ENCODE assay signal across 19 cellular contexts in genomic region chr9:26243722-26244121, GRCh38.
A peak's percentile ranks its signal among the peaks of the same experiment; 100 is the strongest.
DNase-seq lines count a peak whose midpoint lies in the region; ATAC-seq, FAIRE-seq and TF ChIP-seq lines count a peak whose summit lies in the region.
"Had no signal": no experiment of that assay in that cellular context is flagged by ENCODE, and none has a peak within 500 bp of the region (broad histone marks: within the 10 kb centered on the region; RNA-seq: fewer than 3 reads in every experiment).

No MANE protein-coding gene starts in this region.

- no peak for TF ChIP-seq CTCF in A549 (IDR thresholded peaks at IDR 0.05)

- no peak overlapping the region for H3K4me3 ChIP-seq in A549

- no peak for FAIRE-seq in A549 (lab: Jason Lieb, UNC)
- FAIRE-seq: A204.1, G401.6, small intestine had no signal

- CTCF ChIA-PET in A549 (lab: Yijun Ruan, JAX), result no interaction called here
- CTCF ChIA-PET in activated CD4-positive, alpha-beta memory T cell treated with anti-CD3 and anti-CD28 coated beads, Interleukin-2, amount 10 ng/mL, durations not matched to agents 7 days and 5 days (lab: Charles Lee), result no interaction called here

- ATAC-seq in A549 (peak in 1 of 2 experiments; percentile 73; a peak in 3 of 6 replicates), GM18519 (IDR thresholded peaks at IDR 0.05; ENCODE audit: low FRiP score, unreplicated experiment) (no peak)
- ATAC-seq: activated CD4-positive, alpha-beta T cell treated with anti-CD3 and anti-CD28 coated beads for 36 hours; Right ventricle myocardium inferior had no signal

- peak; percentile 39 to 64; a peak in 3 of 5 replicates for TF ChIP-seq EP300 in A549 (IDR thresholded peaks at IDR 0.05)

- H3K4me2 ChIP-seq in A549, result peak overlapping the region; percentile 45

- no peaks in the 10 kb centered on the region for H3K27me3 Mint-ChIP-seq in activated CD4-positive, alpha-beta memory T cell treated with anti-CD3 and anti-CD28 coated beads, Interleukin-2, amount 10 ng/mL, durations not matched to agents 7 days and 5 days
- H3K27me3 Mint-ChIP-seq: activated CD4-positive, alpha-beta T cell treated with anti-CD3 and anti-CD28 coated beads for 36 hours had no signal

- no peaks in the 10 kb centered on the region for H3K4me1 Mint-ChIP-seq in activated CD4-positive, alpha-beta memory T cell treated with anti-CD3 and anti-CD28 coated beads, Interleukin-2, amount 10 ng/mL, durations not matched to agents 7 days and 5 days
- H3K4me1 Mint-ChIP-seq: activated CD4-positive, alpha-beta T cell treated with anti-CD3 and anti-CD28 coated beads for 36 hours; endodermal cell had no signal

- peaks cover 12% of the 10 kb centered on the region; the same call in 1 of the 3 replicates for H3K9me3 ChIP-seq in A549

- H3K27ac ChIP-seq in A549, result peak overlapping the region; percentile 58 to 83; a peak in 5 of 6 replicates

- peak in 1 of 2 experiments; percentile 20; a peak in 1 of 5 replicates for TF ChIP-seq RAD21 in A549 (conservative IDR thresholded peaks at IDR 0.05 in 1 of 2, IDR thresholded peaks at IDR 0.05 in 1 of 2)

- H3K4me3 Mint-ChIP-seq in activated CD4-positive, alpha-beta memory T cell treated with anti-CD3 and anti-CD28 coated beads, Interleukin-2, amount 10 ng/mL, durations not matched to agents 7 days and 5 days, result no peak overlapping the region
- H3K4me3 Mint-ChIP-seq: activated CD4-positive, alpha-beta T cell treated with anti-CD3 and anti-CD28 coated beads for 36 hours; endodermal cell had no signal

- POLR2A ChIA-PET in A549 (lab: Yijun Ruan, JAX), result no interaction called here
- POLR2A ChIA-PET in activated CD4-positive, alpha-beta memory T cell treated with anti-CD3 and anti-CD28 coated beads, Interleukin-2, amount 10 ng/mL, durations not matched to agents 7 days and 5 days (lab: Charles Lee), result no interaction called here

- no peak for TF ChIP-seq POLR2A in A549 (IDR thresholded peaks at IDR 0.05; ENCODE audit: low read length)

- no peak overlapping the region for H3K27ac Mint-ChIP-seq in activated CD4-positive, alpha-beta memory T cell treated with anti-CD3 and anti-CD28 coated beads, Interleukin-2, amount 10 ng/mL, durations not matched to agents 7 days and 5 days
- H3K27ac Mint-ChIP-seq: activated CD4-positive, alpha-beta T cell treated with anti-CD3 and anti-CD28 coated beads for 36 hours; endodermal cell had no signal

- 9% methylated on average over 4 of the region's 4 CpGs for WGBS in A549 (ENCODE audit: missing lambda C conversion rate)

- no peaks in the 10 kb centered on the region for H3K36me3 Mint-ChIP-seq in activated CD4-positive, alpha-beta memory T cell treated with anti-CD3 and anti-CD28 coated beads, Interleukin-2, amount 10 ng/mL, durations not matched to agents 7 days and 5 days (ENCODE audit: low read depth)

- H3K9me3 Mint-ChIP-seq in activated CD4-positive, alpha-beta memory T cell treated with anti-CD3 and anti-CD28 coated beads, Interleukin-2, amount 10 ng/mL, durations not matched to agents 7 days and 5 days, result peaks cover 7% of the 10 kb centered on the region

- H3K4me1 ChIP-seq in A549, result peaks cover 16% of the 10 kb centered on the region

- DNase-seq in A549 (ENCODE audit: low read depth in 1 of 2, low spot score in 1 of 2) (peak in 1 of 2 experiments; percentile 71), HCEC 1CT (peak; percentile 69), amniotic epithelial cell (ENCODE audit: low read depth) (peak; percentile 51), iris pigment epithelial cell (ENCODE audit: low read depth) (peak; percentile 67), germinal center (ENCODE audit: low spot score) (no peak)
- no peak for DNase-seq in activated CD4-positive, alpha-beta memory T cell treated with anti-CD3 and anti-CD28 coated beads, Interleukin-2, amount 10 ng/mL, durations not matched to agents 7 days and 5 days
- no peak for DNase-seq in effector CD4-positive, alpha-beta T cell
- DNase-seq: activated CD4-positive, alpha-beta T cell treated with anti-CD3 and anti-CD28 coated beads for 36 hours; activated naive CD4-positive, alpha-beta T cell treated with anti-CD3 and anti-CD28 coated beads, Interleukin-2, amount 50 U/mL, for 16 hours; activated T-cell treated with anti-CD3 and anti-CD28 coated beads for 4 hours; endodermal cell; NCI-H1048; nucleus accumbens; small intestine; stimulated activated naive CD4-positive, alpha-beta T cell treated with Interleukin-2 at 50 U/mL for 16 hours had no signal

TF ChIP-seq in A549, 52 proteins besides CTCF, POLR2A, EP300 and RAD21:
- no peak for TF ChIP-seq ATOH8 (CRISPR knock-in tag; IDR thresholded peaks at IDR 0.05; ENCODE audit: low read depth)
- peak; percentile 24 for TF ChIP-seq MAFK (IDR thresholded peaks at IDR 0.05; ENCODE audit: partially characterized antibody)
- TF ChIP-seq JUN (IDR thresholded peaks at IDR 0.05), result 0 out of 5 replicates have a peak, but pooled peaks of 1 of the 2 experiments have one; percentile 23
- TF ChIP-seq GATA3 (IDR thresholded peaks at IDR 0.05; ENCODE audit: borderline replicate concordance), result peak; percentile 73; the same call in 1 of the 2 replicates
- TF ChIP-seq FOSL2 (IDR thresholded peaks at IDR 0.05), result peak; percentile 48
- TF ChIP-seq FOSL2 (CRISPR knock-in tag; IDR thresholded peaks at IDR 0.05), result peak; percentile 64
- 0 out of 3 replicates have a peak, but pooled peaks have one; percentile 13 for TF ChIP-seq SMC3 (IDR thresholded peaks at IDR 0.05)
- TF ChIP-seq JUNB (IDR thresholded peaks at IDR 0.05), result peak; percentile 73
- TF ChIP-seq PBX3 (IDR thresholded peaks at IDR 0.05), result 0 out of 2 replicates have a peak, but pooled peaks have one; percentile 35
- peak in 1 of 2 experiments; percentile 8; a peak in 1 of 4 replicates for TF ChIP-seq CEBPB (IDR thresholded peaks at IDR 0.05)
- TF ChIP-seq NR3C1 (IDR thresholded peaks at IDR 0.05), result no peak
- TF ChIP-seq HOXA7 (CRISPR knock-in tag; IDR thresholded peaks at IDR 0.05), result no peak
- TF ChIP-seq ZSCAN20 (CRISPR knock-in tag; IDR thresholded peaks at IDR 0.05), result no peak
- 0 out of 2 replicates have a peak, but pooled peaks have one; percentile 42 for TF ChIP-seq NFE2L2 (conservative IDR thresholded peaks at IDR 0.05; ENCODE audit: low read length)

Comparison
In these comparisons a context has a peak if more than half of its experiments do, and no peak if none do; other contexts are left out.
1. DNase-seq: peak in HCEC 1CT (single experiment), amniotic epithelial cell (single experiment) and iris pigment epithelial cell (single experiment); none in germinal center (single experiment), activated CD4-positive, alpha-beta memory T cell treated with anti-CD3 and anti-CD28 coated beads, Interleukin-2, amount 10 ng/mL, durations not matched to agents 7 days and 5 days (single experiment) and effector CD4-positive, alpha-beta T cell (single experiment).